ENCODE assay signal across 27 cellular contexts in the genomic region with DNA sequence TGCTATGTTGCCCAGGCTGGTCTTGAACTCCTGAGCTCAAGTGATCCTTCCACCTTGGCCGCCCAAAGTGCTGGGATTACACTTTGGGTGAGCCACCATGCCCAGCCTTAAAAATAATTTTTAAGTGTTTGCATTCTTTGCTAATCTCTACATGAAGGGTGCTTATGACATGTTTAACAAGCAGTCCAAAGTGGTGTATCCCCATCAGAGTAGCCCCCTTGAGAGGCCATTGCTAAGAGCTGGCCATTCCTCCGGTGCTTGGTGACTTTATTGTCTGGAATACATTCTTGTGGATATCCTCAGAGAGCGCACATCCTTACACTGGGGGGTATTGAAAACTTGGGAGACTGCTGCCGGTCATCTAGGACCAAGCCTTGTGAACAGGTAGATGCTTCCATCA.
"Had no signal": no experiment of that assay in that cellular context is flagged by ENCODE, and none has a peak within 500 bp of the region (broad histone marks: within the 10 kb centered on the region; RNA-seq: fewer than 3 reads in every experiment).

No MANE protein-coding gene starts in this region.

- H3K27ac ChIP-seq: coronary artery, foreskin keratinocyte, gastrocnemius medialis had no signal

- H3K4me1 ChIP-seq: foreskin keratinocyte had no signal

- ATAC-seq: activated CD4-positive, CD25-positive, alpha-beta regulatory T cell treated with anti-CD3 and anti-CD28 coated beads, Interleukin-2, amount 50 U/mL, for 24 hours; activated CD8-positive, alpha-beta T cell treated with anti-CD3 and anti-CD28 coated beads for 36 hours; activated T-cell treated with anti-CD3 and anti-CD28 coated beads, Interleukin-2, amount 50 U/mL, for 4 hours; activated T-helper 17 cell treated with anti-CD3 and anti-CD28 coated beads, Interleukin-2, amount 50 U/mL, for 72 hours; esophagus mucosa; gastrocnemius medialis; T-cell had no signal

- H3K27me3 ChIP-seq: dorsolateral prefrontal cortex, foreskin keratinocyte, gastrocnemius medialis had no signal

- FAIRE-seq: astrocyte had no signal

- H3K36me3 ChIP-seq: gastrocnemius medialis, WERI-Rb-1 had no signal

- DNase-seq: activated B cell treated with CpG ODN at 0.5 μM for 24 hours; activated CD4-positive, alpha-beta T cell treated with anti-CD3 and anti-CD28 coated beads for 48 hours; activated CD4-positive, alpha-beta T cell treated with anti-CD3 and anti-CD28 coated beads, Interleukin-2, amount 50 U/mL, for 1 hour; activated CD4-positive, alpha-beta T cell treated with anti-CD3 and anti-CD28 coated beads, Interleukin-2, amount 50 U/mL, for 48 hours; activated CD8-positive, alpha-beta memory T cell treated with anti-CD3 and anti-CD28 coated beads for 24 hours; activated CD8-positive, alpha-beta T cell treated with anti-CD3 and anti-CD28 coated beads for 36 hours; activated effector memory CD4-positive, alpha-beta T cell treated with Interleukin-2 at 50 U/mL for 16 hours; activated gamma-delta T cell treated with Interleukin-2 at 50 U/mL for 16 hours; activated naive CD4-positive, alpha-beta T cell treated with anti-CD3 and anti-CD28 coated beads, Interleukin-2, amount 50 U/mL, for 16 hours; activated naive CD4-positive, alpha-beta T cell treated with Interleukin-2 at 50 U/mL for 16 hours; activated T-cell treated with anti-CD3 and anti-CD28 coated beads, Interleukin-2, amount 50 U/mL, for 4 hours; amniotic stem cell; anterior cingulate cortex; dorsolateral prefrontal cortex; effector memory CD4-positive, alpha-beta T cell; endodermal cell; foreskin keratinocyte; gastrocnemius medialis; SW 1271; T-cell; T1000; WERI-Rb-1 had no signal

- H3K4me3 ChIP-seq: coronary artery, dorsolateral prefrontal cortex, gastrocnemius medialis had no signal

- H3K9me3 ChIP-seq: gastrocnemius medialis had no signal
